ENCODE assay signal across 7 cellular contexts in genomic region chr16:4182581-4183257, GRCh38. TPM values are rescaled to one million over a fixed set of nuclear protein-coding genes. Genes with fewer than 3 reads are reported as not detected.
DNase-seq lines count a peak whose midpoint lies in the region; ATAC-seq and TF ChIP-seq lines count a peak whose summit lies in the region.

No MANE protein-coding gene starts in this region.

- no peaks in the 10 kb centered on the region for H3K9me3 Mint-ChIP-seq in T-cell

- H3K36me3 ChIP-seq in skeletal muscle tissue (ENCODE audit: control insufficient read depth in 3 of 3, insufficient read depth in 3 of 3, low read length in 3 of 3), result peaks cover 0 to 2% (median 0%) of the 10 kb centered on the region in 3 donors

- H3K27ac Mint-ChIP-seq in T-cell, result no peak overlapping the region

- TF ChIP-seq CTCF in foreskin fibroblast (IDR thresholded peaks at IDR 0.05; ENCODE audit: low read depth, low read length), result no peak

- peak overlapping the region; percentile 72 to 81 (median 75) for H3K4me3 Mint-ChIP-seq in T-cell

- H3K36me3 Mint-ChIP-seq in T-cell, result no peaks in the 10 kb centered on the region

- H3K9ac ChIP-seq in skeletal muscle tissue (ENCODE audit: low read depth in 1 of 3, low read length in 3 of 3), result peak overlapping the region; percentile 90 to 94 (median 90)

- H3K4me1 Mint-ChIP-seq in T-cell, result peaks cover 6 to 11% (median 6%) of the 10 kb centered on the region in 3 donors

- H3K27ac ChIP-seq in skeletal muscle tissue (ENCODE audit: low read depth, low read length), result peak overlapping the region; percentile 95

- H3K9me3 ChIP-seq in skeletal muscle tissue (ENCODE audit: control insufficient read depth in 3 of 3, low read length in 3 of 3), result no peaks in the 10 kb centered on the region

- H3K4me3 ChIP-seq in foreskin fibroblast (ENCODE audit: low read depth in 1 of 2, low read length in 2 of 2) (peak overlapping the region; percentile 76 to 77), skeletal muscle tissue (ENCODE audit: low read length in 3 of 3) (peak overlapping the region; percentile 71 to 85 (median 81))

- DNase-seq in T-cell (no peak), foreskin fibroblast (no peak), NCI-H2196 treated with DMSO at 0.1 percent for 48 hours (lab: John Stamatoyannopoulos, UW; ENCODE audit: unreplicated experiment) (no peak), DMS79 (lab: John Stamatoyannopoulos, UW) (no peak)

- H3K27me3 Mint-ChIP-seq in T-cell, result peaks cover 0 to 2% of the 10 kb centered on the region in 2 donors

- CTCF ChIA-PET in T-cell (lab: Charles Lee), result no interaction called here

- no peaks in the 10 kb centered on the region for H3K27me3 ChIP-seq in skeletal muscle tissue (ENCODE audit: control insufficient read depth in 3 of 3, insufficient read depth in 3 of 3, low read length in 3 of 3)

- ATAC-seq in GM18907 (IDR thresholded peaks at IDR 0.05; ENCODE audit: unreplicated experiment) (peak; percentile 34), HG02981 (IDR thresholded peaks at IDR 0.05; ENCODE audit: unreplicated experiment) (peak; percentile 43), T-cell (replicated peaks in 1 of 4) (no peak)

- H3K4me1 ChIP-seq in skeletal muscle tissue (ENCODE audit: control insufficient read depth in 3 of 3, insufficient read depth in 3 of 3, low read length in 3 of 3), result peaks cover 6 to 15% (median 13%) of the 10 kb centered on the region in 3 donors

- POLR2A ChIA-PET in T-cell (lab: Charles Lee), result interaction anchor here in 1 of 2 donors (0.6 kb wide), 1 partner anchor 19 kb away, joined by 3 read pairs; no protein-coding TSS in a partner anchor

RNA-seq across cellular contexts. Expression of gene SRL, which starts 59.2 kb away (rescaled TPM):
- total RNA-seq in T-cell (under 1 TPM in 1 of 5 donors, not detected in 4; 0.06 TPM), skeletal muscle tissue (230 TPM)

Comparison
In these comparisons a context has a peak if more than half of its experiments do, and no peak if none do; other contexts are left out.
1. ATAC-seq: peak in GM18907 (single experiment) and HG02981 (single experiment); none in T-cell (0 of 4).
2. RNA of gene SRL, which starts 59.2 kb away (total RNA-seq): 230 TPM in skeletal muscle tissue (single experiment); 0.06 TPM in T-cell; every median in the first group is over 100 times any median in the second.